Comparison of ENCODE assay signal across 28 cellular contexts in genomic region chr4:158644341-158644740, GRCh38.
"Had no signal": no experiment of that assay in that cellular context is flagged by ENCODE, and none has a peak within 500 bp of the region (broad histone marks: within the 10 kb centered on the region; RNA-seq: fewer than 3 reads in every experiment).

No MANE protein-coding gene starts in this region.

- H3K9me3 Mint-ChIP-seq: activated CD4-positive, alpha-beta memory T cell treated with anti-CD3 and anti-CD28 coated beads, Interleukin-2, amount 10 ng/mL, durations not matched to agents 7 days and 5 days; activated naive CD4-positive, alpha-beta T cell treated with anti-CD3 and anti-CD28 coated beads, Interleukin-2, amount 10 ng/mL, durations not matched to agents 7 days and 5 days; activated naive CD8-positive, alpha-beta T cell treated with anti-CD3 and anti-CD28 coated beads for 36 hours; activated T-helper 2 cell treated with anti-CD3 and anti-CD28 coated beads, Interferon-gamma antibody, Interleukin-2, Interleukin-4, amounts not matched to agents 10 μg/mL and 5 μg/mL and 100 μg/mL, durations not matched to agents 14 hours and 24 hours and 36 hours had no signal

- H3K4me3 ChIP-seq: adrenal gland had no signal

- ATAC-seq: activated CD4-positive, alpha-beta T cell treated with anti-CD3 and anti-CD28 coated beads for 36 hours; activated T-cell treated with anti-CD3 and anti-CD28 coated beads, Interleukin-2, amount 50 U/mL, for 72 hours; Panc1; Right ventricle myocardium inferior had no signal

- H3K36me3 Mint-ChIP-seq: activated naive CD4-positive, alpha-beta T cell treated with anti-CD3 and anti-CD28 coated beads, Interleukin-2, amount 10 ng/mL, durations not matched to agents 7 days and 5 days; activated naive CD8-positive, alpha-beta T cell treated with anti-CD3 and anti-CD28 coated beads for 36 hours had no signal

- H3K4me2 ChIP-seq: KMS-11, SK-N-SH had no signal

- H3K4me3 Mint-ChIP-seq: activated CD4-positive, alpha-beta memory T cell treated with anti-CD3 and anti-CD28 coated beads, Interleukin-2, amount 10 ng/mL, durations not matched to agents 7 days and 5 days; activated CD4-positive, alpha-beta T cell treated with anti-CD3 and anti-CD28 coated beads for 36 hours; activated naive CD4-positive, alpha-beta T cell treated with anti-CD3 and anti-CD28 coated beads, Interleukin-2, amount 10 ng/mL, durations not matched to agents 7 days and 5 days; activated naive CD8-positive, alpha-beta T cell treated with anti-CD3 and anti-CD28 coated beads for 36 hours; activated T-cell treated with anti-CD3 and anti-CD28 coated beads, Interleukin-2, amount 50 U/mL, for 72 hours had no signal

- H3K27ac ChIP-seq: adrenal gland, KMS-11, WERI-Rb-1 had no signal

- H3K9me3 ChIP-seq: adrenal gland, SK-N-SH had no signal

- H3K4me1 ChIP-seq: adrenal gland had no signal

- H3K9ac ChIP-seq: KMS-11, SK-N-SH had no signal

- H3K9me2 ChIP-seq: SK-N-SH had no signal

- H3K36me3 ChIP-seq: adrenal gland, WERI-Rb-1 had no signal

- H3K27me3 ChIP-seq: adrenal gland had no signal

- H3K27ac Mint-ChIP-seq: activated CD4-positive, alpha-beta memory T cell treated with anti-CD3 and anti-CD28 coated beads, Interleukin-2, amount 10 ng/mL, durations not matched to agents 7 days and 5 days; activated CD4-positive, alpha-beta T cell treated with anti-CD3 and anti-CD28 coated beads for 36 hours; activated naive CD4-positive, alpha-beta T cell treated with anti-CD3 and anti-CD28 coated beads, Interleukin-2, amount 10 ng/mL, durations not matched to agents 7 days and 5 days; activated naive CD8-positive, alpha-beta T cell treated with anti-CD3 and anti-CD28 coated beads for 36 hours; activated T-cell treated with anti-CD3 and anti-CD28 coated beads, Interleukin-2, amount 50 U/mL, for 72 hours; activated T-helper 2 cell treated with anti-CD3 and anti-CD28 coated beads, Interferon-gamma antibody, Interleukin-2, Interleukin-4, amounts not matched to agents 10 μg/mL and 5 μg/mL and 100 μg/mL, durations not matched to agents 14 hours and 24 hours and 36 hours had no signal

- DNase-seq: activated CD4-positive, alpha-beta memory T cell treated with anti-CD3 and anti-CD28 coated beads, Interleukin-2, amount 10 ng/mL, durations not matched to agents 7 days and 5 days; activated CD4-positive, alpha-beta T cell treated with anti-CD3 and anti-CD28 coated beads for 36 hours; activated CD4-positive, alpha-beta T cell treated with anti-CD3 and anti-CD28 coated beads, Interleukin-2, amount 50 U/mL, for 1 hour; activated gamma-delta T cell treated with Interleukin-2 at 50 U/mL for 16 hours; activated naive CD4-positive, alpha-beta T cell treated with anti-CD3 and anti-CD28 coated beads, Interleukin-2, amount 10 ng/mL, durations not matched to agents 7 days and 5 days; activated naive CD8-positive, alpha-beta T cell treated with anti-CD3 and anti-CD28 coated beads for 36 hours; activated T-cell treated with anti-CD3 and anti-CD28 coated beads for 4 hours; activated T-cell treated with anti-CD3 and anti-CD28 coated beads, Interleukin-2, amount 50 U/mL, for 72 hours; adrenal gland; anterior cingulate cortex; MV-4-11; NCI-H1092 treated with DMSO at 0.1 percent for 48 hours; NCI-H1417 treated with DMSO at 0.1 percent for 48 hours; NCI-H1694; NCI-H2029; NCI-H2107; NCI-H2171 treated with DMSO at 0.1 percent for 48 hours; NCI-H226; NCI-H82; OCI-M1; RPMI8226; SK-N-SH; T-helper 1 cell; WERI-Rb-1 had no signal

- H3K4me1 Mint-ChIP-seq: activated CD4-positive, alpha-beta memory T cell treated with anti-CD3 and anti-CD28 coated beads, Interleukin-2, amount 10 ng/mL, durations not matched to agents 7 days and 5 days; activated CD4-positive, alpha-beta T cell treated with anti-CD3 and anti-CD28 coated beads for 36 hours; activated naive CD4-positive, alpha-beta T cell treated with anti-CD3 and anti-CD28 coated beads, Interleukin-2, amount 10 ng/mL, durations not matched to agents 7 days and 5 days; activated naive CD8-positive, alpha-beta T cell treated with anti-CD3 and anti-CD28 coated beads for 36 hours had no signal
